ENCODE assay signal across 8 cellular contexts in genomic region chr15:60585743-60586708, GRCh38.
DNase-seq lines count a peak whose midpoint lies in the region; ATAC-seq, FAIRE-seq and TF ChIP-seq lines count a peak whose summit lies in the region.

No MANE protein-coding gene starts in this region.

- intact Hi-C loops in HCT116 (cut with micrococcal nuclease) (loop anchor here (1.0 to 5.0 kb wide), 3 partner anchors 331 to 1248 kb away; no protein-coding TSS in a partner anchor), endothelial cell of umbilical vein (cut with micrococcal nuclease) (loop anchor here (1.0 to 5.0 kb wide), 7 partner anchors 79 to 1035 kb away; no protein-coding TSS in a partner anchor), uterus (cut with DNase I; ENCODE audit: low total_unique reads) (loop anchor here (5.0 kb wide), 1 partner anchor 331 kb away; no protein-coding TSS in a partner anchor)

- in situ Hi-C loops in Caki2 (cut with HindIII; ENCODE audit: low pct_unique_long_range_greater_than_20kb, low sequenced_read_pairs) = no loop called here

- no peaks in the 10 kb centered on the region for H3K9me3 ChIP-seq in HCT116 (ENCODE audit: control insufficient read depth in 1 of 2, insufficient read depth in 1 of 2, low read depth in 1 of 2, low read length in 2 of 2)
- no peaks in the 10 kb centered on the region for H3K9me3 ChIP-seq in endothelial cell of umbilical vein (replicated peaks; ENCODE audit: control insufficient read depth, insufficient read depth, low read length)
- no peaks in the 10 kb centered on the region for H3K9me3 ChIP-seq in uterus

- no peaks in the 10 kb centered on the region for H3K9me1 ChIP-seq in endothelial cell of umbilical vein (replicated peaks; ENCODE audit: control insufficient read depth, extremely low read depth, insufficient read depth, low read length)

- H4K20me1 ChIP-seq in HCT116 (ENCODE audit: insufficient read depth) (no peaks in the 10 kb centered on the region), endothelial cell of umbilical vein (replicated peaks; ENCODE audit: control insufficient read depth, extremely low read depth, insufficient read depth, low read length) (no peaks in the 10 kb centered on the region)

- RAD21 ChIA-PET in HCT116 (lab: Charles Lee; ENCODE audit: low non-redundant PET in 1 of 2, low total read pairs in 2 of 2, uncharacterized antibody in 2 of 2, unreplicated experiment in 2 of 2) = interaction anchor here (0.7 to 2.0 kb wide), 3 partner anchors 331 kb away, joined by 3 to 6 read pairs (median 5); no protein-coding TSS in a partner anchor

- no TSS peak for BruUV-seq in HCT116 (replicated peaks; lab: Mats Ljungman, UMichigan)
- BruUV-seq in endothelial cell of umbilical vein (replicated peaks; lab: Mats Ljungman, UMichigan) = no TSS peak

- H3K27me3 ChIP-seq in HCT116 (ENCODE audit: insufficient read depth, low read length) (peaks cover 48% of the 10 kb centered on the region), endothelial cell of umbilical vein (ENCODE audit: control insufficient read depth in 2 of 2, insufficient read depth in 2 of 2, low read length in 2 of 2) (no peaks in the 10 kb centered on the region), uterus (no peaks in the 10 kb centered on the region)

- H3K9ac ChIP-seq in HCT116 (ENCODE audit: low read length) (no peak overlapping the region), endothelial cell of umbilical vein (replicated peaks; ENCODE audit: extremely low read depth, insufficient read depth, low read length) (no peak overlapping the region)

- H3K79me2 ChIP-seq in HCT116 (ENCODE audit: insufficient read depth, low read length) (no peaks in the 10 kb centered on the region), endothelial cell of umbilical vein (ENCODE audit: control insufficient read depth, insufficient read depth, low read length) (peaks cover 30% of the 10 kb centered on the region)

- TF ChIP-seq CTCF in HCT116 (IDR thresholded peaks at IDR 0.05 in 2 of 3, conservative IDR thresholded peaks at IDR 0.05 in 1 of 3; ENCODE audit: borderline replicate concordance in 1 of 3, insufficient read depth in 1 of 3, low read depth in 2 of 3, low read length in 2 of 3) = peak; percentile 71 to 96 (median 84); a peak in 5 of 6 replicates
- peak; percentile 68 to 75 for TF ChIP-seq CTCF in endothelial cell of umbilical vein (IDR thresholded peaks at IDR 0.05; ENCODE audit: extremely low read depth in 1 of 2, insufficient read depth in 1 of 2, low read depth in 1 of 2, low read length in 2 of 2)
- TF ChIP-seq CTCF in uterus (IDR thresholded peaks at IDR 0.05) = peak; percentile 85 to 92 (median 88)

- H3K4me2 ChIP-seq in HCT116 (ENCODE audit: low read length) (no peak overlapping the region), endothelial cell of umbilical vein (ENCODE audit: insufficient read depth, low read length) (no peak overlapping the region)

- peak; percentile 81 for TF ChIP-seq RAD21 in HCT116 (IDR thresholded peaks at IDR 0.05; ENCODE audit: low read depth)

- dilution Hi-C loops in endothelial cell of umbilical vein (cut with MboI; ENCODE audit: extremely low pct_ligation_motif_present, low sequenced_read_pairs) = no loop called here

- TF ChIP-seq POLR2A in HCT116 (IDR thresholded peaks at IDR 0.05; ENCODE audit: borderline replicate concordance, extremely low read depth, insufficient read depth, insufficient read length) = no peak
- TF ChIP-seq POLR2A in endothelial cell of umbilical vein (IDR thresholded peaks at IDR 0.05; ENCODE audit: low read depth, low read length) = no peak
- TF ChIP-seq POLR2A in uterus (IDR thresholded peaks at IDR 0.05) = no peak

- no peak overlapping the region for H3K4me3 ChIP-seq in HCT116 (replicated peaks in 1 of 2; ENCODE audit: low read depth in 1 of 2, low read length in 2 of 2)
- H3K4me3 ChIP-seq in endothelial cell of umbilical vein (replicated peaks in 1 of 3; ENCODE audit: insufficient read depth in 1 of 3, low read depth in 1 of 3, low read length in 3 of 3) = no peak overlapping the region
- no peak overlapping the region for H3K4me3 ChIP-seq in uterus

- H3K4me1 ChIP-seq in HCT116 (ENCODE audit: control insufficient read depth in 1 of 2, insufficient read depth in 2 of 2, low read length in 2 of 2) = no peaks in the 10 kb centered on the region
- peaks cover 25% of the 10 kb centered on the region for H3K4me1 ChIP-seq in endothelial cell of umbilical vein (ENCODE audit: control insufficient read depth, extremely low read depth, insufficient read depth, low read length)
- no peaks in the 10 kb centered on the region for H3K4me1 ChIP-seq in uterus

- H2AFZ ChIP-seq in HCT116 (ENCODE audit: low read depth, low read length, poor library complexity, severe bottlenecking) (no peak overlapping the region), endothelial cell of umbilical vein (ENCODE audit: low read depth, low read length) (no peak overlapping the region)

- no peaks in the 10 kb centered on the region for H3K9me2 ChIP-seq in HCT116 (ENCODE audit: insufficient read depth)

- CTCF ChIA-PET in HCT116 (lab: Charles Lee) = interaction anchor here (0.7 to 3.6 kb wide), 8 partner anchors 8 to 1250 kb away, joined by 3 to 60 read pairs (median 3); no protein-coding TSS in a partner anchor
- CTCF ChIA-PET in endothelial cell of umbilical vein (lab: Charles Lee) = interaction anchor here (0.6 to 8.1 kb wide), 59 partner anchors 9 to 1248 kb away, joined by 3 to 270 read pairs (median 3); partner anchors contain the start of gene RORA

- FAIRE-seq in endothelial cell of umbilical vein (lab: Jason Lieb, UNC) = peak; percentile 77

- POLR2A ChIA-PET in HCT116 (lab: Charles Lee) = interaction anchor here (1.4 kb wide), 1 partner anchor 331 kb away, joined by 4 read pairs; no protein-coding TSS in a partner anchor
- POLR2A ChIA-PET in endothelial cell of umbilical vein (lab: Charles Lee) = no interaction called here

- DNase-seq in Caki2 (ENCODE audit: low read depth) = peak; percentile 49
- DNase-seq in HCT116 (ENCODE audit: low read depth, low spot score) = peak; percentile 57
- DNase-seq in NCI-H226 = peak; percentile 57
- peak; percentile 34 for DNase-seq in activated CD4-positive, alpha-beta T cell treated with anti-CD3 and anti-CD28 coated beads for 1 hour
- DNase-seq in endothelial cell of umbilical vein (ENCODE audit: low read depth, low spot score) = peak; percentile 80
- DNase-seq in middle frontal gyrus (ENCODE audit: extremely low spot score, low spot score) = peak; percentile 73
- DNase-seq in uterus = peak; percentile 52 to 72
- no peak for DNase-seq in ecto neural progenitor cell (ENCODE audit: low spot score)

- H3K36me3 ChIP-seq in HCT116 (ENCODE audit: control insufficient read depth in 1 of 2, insufficient read depth in 2 of 2, low read length in 2 of 2) (no peaks in the 10 kb centered on the region), endothelial cell of umbilical vein (ENCODE audit: control insufficient read depth in 2 of 2, extremely low read depth in 1 of 2, insufficient read depth in 2 of 2, low read length in 2 of 2) (no peaks in the 10 kb centered on the region), uterus (no peaks in the 10 kb centered on the region)

- peak; percentile 83 for ATAC-seq in HCT116

- no peak overlapping the region for H3K27ac ChIP-seq in HCT116 (ENCODE audit: low read depth, low read length)
- no peak overlapping the region for H3K27ac ChIP-seq in endothelial cell of umbilical vein (ENCODE audit: insufficient read depth, low read depth, low read length)
- H3K27ac ChIP-seq in uterus = peak overlapping the region in 1 of 2 donors; percentile 47

TF ChIP-seq in HCT116, 20 proteins besides CTCF, POLR2A, EP300 and RAD21:
- TF ChIP-seq SIN3A (IDR thresholded peaks at IDR 0.05; ENCODE audit: low read depth) = no peak
- TF ChIP-seq ZNF274 (IDR thresholded peaks at IDR 0.05; ENCODE audit: low read depth, low read length) = no peak
- TF ChIP-seq MAX (IDR thresholded peaks at IDR 0.05) = no peak
- TF ChIP-seq YY1 (IDR thresholded peaks at IDR 0.05; ENCODE audit: extremely low read depth, insufficient replicate concordance, low read depth, low read length) = peak; percentile 55
TF ChIP-seq in HCT116: peak in this region for 1.

TF ChIP-seq in endothelial cell of umbilical vein, 7 proteins besides CTCF, POLR2A, EP300 and RAD21:
- TF ChIP-seq GATA2 (IDR thresholded peaks at IDR 0.05; ENCODE audit: insufficient read depth, insufficient read length, low read depth, low read length) (peak; percentile 25), MYC (IDR thresholded peaks at IDR 0.05; ENCODE audit: low read depth, low read length) (no peak)
